ENCODE assay signal across 8 cellular contexts in the genomic region with DNA sequence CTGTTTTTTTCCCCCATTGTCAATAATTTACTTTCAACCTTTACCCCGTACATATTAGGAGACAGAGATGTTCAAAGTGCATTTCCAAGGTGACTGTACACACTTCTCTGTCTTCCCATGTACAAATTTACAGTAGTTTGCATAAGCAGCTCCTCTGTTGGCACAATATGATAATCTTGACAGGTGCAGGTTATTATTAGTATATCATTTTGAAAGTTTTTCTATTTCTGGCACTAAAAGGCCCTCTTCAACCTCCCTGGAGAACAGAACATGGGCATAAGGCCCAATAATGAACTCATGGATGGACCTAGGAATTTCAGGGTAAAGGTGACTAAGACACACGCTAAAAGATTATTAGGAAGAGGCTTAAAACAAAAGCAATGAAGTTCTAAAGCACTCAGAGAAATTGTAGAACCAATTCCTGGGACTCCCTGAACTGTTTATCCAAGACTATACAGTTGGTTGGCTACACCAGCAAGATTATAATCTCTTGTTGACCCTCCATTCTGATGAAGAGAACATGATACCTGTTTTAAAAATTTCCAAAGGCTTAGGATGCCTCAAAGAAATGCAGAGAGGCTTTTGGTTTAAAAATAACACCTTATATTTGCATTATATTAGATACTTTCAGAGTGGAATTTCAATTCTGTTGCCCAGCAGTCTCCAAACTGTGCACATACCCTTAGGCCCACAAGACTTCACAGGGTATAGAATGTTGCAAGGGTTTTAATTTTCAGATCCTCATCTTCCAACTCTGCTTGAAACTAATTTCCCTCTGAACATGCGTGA. TPM values are rescaled to one million over a fixed set of nuclear protein-coding genes. Genes with fewer than 3 reads are reported as not detected.
DNase-seq lines count a peak whose midpoint lies in the region; ATAC-seq lines count a peak whose summit lies in the region.

No MANE protein-coding gene starts in this region.

- peak; percentile 8 for ATAC-seq in GM18909 (IDR thresholded peaks at IDR 0.05; ENCODE audit: poor library complexity, unreplicated experiment)

- in situ Hi-C loops in KBM-7 (cut with MboI; ENCODE audit: low pct_unique_long_range_greater_than_20kb, low sequenced_read_pairs), result no loop called here

- no peaks in the 10 kb centered on the region for H3K9me3 ChIP-seq in Karpas-422 (ENCODE audit: low read length)

- no peaks in the 10 kb centered on the region for H3K27me3 ChIP-seq in Karpas-422 (ENCODE audit: low read length)

- H3K4me1 ChIP-seq in Karpas-422 (ENCODE audit: low read length), result peaks cover 22% of the 10 kb centered on the region

- H3K4me3 ChIP-seq in Karpas-422 (ENCODE audit: low read length), result peak overlapping the region; percentile 65; the same call in 1 of the 2 replicates

- H3K9ac ChIP-seq in Karpas-422 (ENCODE audit: low read length), result no peak overlapping the region

- H2AFZ ChIP-seq in Karpas-422 (ENCODE audit: low read length), result no peak overlapping the region

- no peaks in the 10 kb centered on the region for H3K79me2 ChIP-seq in Karpas-422 (ENCODE audit: low read length)

- no peaks in the 10 kb centered on the region for H3K9me2 ChIP-seq in Karpas-422 (replicated peaks; ENCODE audit: insufficient read depth, low read length)

- H3K4me2 ChIP-seq in Karpas-422 (ENCODE audit: low read depth, low read length, poor library complexity, severe bottlenecking), result peak overlapping the region; percentile 82

- H3K27ac ChIP-seq in Karpas-422 (ENCODE audit: low read length) (no peak overlapping the region), cingulate gyrus (ENCODE audit: low read depth, low read length) (peak overlapping the region; percentile 95)

- H4K20me1 ChIP-seq in Karpas-422 (ENCODE audit: insufficient read depth, low read depth, low read length), result no peaks in the 10 kb centered on the region

- DNase-seq in Karpas-422 (no peak), myocyte (ENCODE audit: low read depth) (peak; percentile 82), NCI-H1694 (lab: John Stamatoyannopoulos, UW) (no peak), epidermal melanocyte (ENCODE audit: insufficient read length, low spot score) (no peak), KBM-7 (no peak)
- DNase-seq in activated CD4-positive, alpha-beta T cell treated with anti-CD3 and anti-CD28 coated beads for 1 hour, result no peak

- H3K36me3 ChIP-seq in Karpas-422 (ENCODE audit: insufficient read depth, low read length), result no peaks in the 10 kb centered on the region

RNA-seq across cellular contexts. Expression of a gene that starts 1.1 kb away (rescaled TPM):
- total RNA-seq in Karpas-422 (2014; rRNA removed; shearing (Covaris generic); ENCODE audit: low replicate concordance), result 1.4 and 10.2 TPM in 2 replicates
- 72.1 and 82.6 TPM in 2 replicates for total RNA-seq in myocyte
- 46.9 TPM for polyA plus RNA-seq in myocyte (2012)
